8 cellular contexts compared by ENCODE assay signal in genomic region chr9:35111006-35111933, GRCh38. TPM values are rescaled to one million over a fixed set of nuclear protein-coding genes. Genes with fewer than 3 reads are reported as not detected.
DNase-seq lines count a peak whose midpoint lies in the region; ATAC-seq and TF ChIP-seq lines count a peak whose summit lies in the region.

No MANE protein-coding gene starts in this region.

- 2 to 3% (median 2%) methylated on average over 29 to 57 of the region's 57 CpGs for WGBS in spleen, 5 donors

- POLR2A ChIA-PET in AG04449 (lab: Yijun Ruan, JAX), result interaction anchor here (0.8 to 2.5 kb wide), 5 partner anchors 8 to 40 kb away, joined by 3 to 13 read pairs (median 4); partner anchors contain the start of genes FANCG, STOML2 and VCP

- TF ChIP-seq CTCF in AG04449 (IDR thresholded peaks at IDR 0.05; ENCODE audit: insufficient read depth, low read length, missing control alignments) (no peak), spleen (IDR thresholded peaks at IDR 0.05 in 8 of 11, conservative IDR thresholded peaks at IDR 0.05 in 3 of 11) (peak in 1 of 11 experiments; percentile 42)

- H3K9me3 ChIP-seq in spleen, result no peaks in the 10 kb centered on the region

- H3K36me3 ChIP-seq in spleen, result peaks cover 0 to 37% (median 24%) of the 10 kb centered on the region in 6 donors

- DNase-seq in AG04449 (ENCODE audit: low read depth, low spot score) (peak; percentile 90), NCI-H226 (peak; percentile 85), iris pigment epithelial cell (ENCODE audit: low read depth) (peak; percentile 99), spleen (peak; percentile 99)
- peak; percentile 90 to 93 (median 92) for DNase-seq in activated CD4-positive, CD25-positive, alpha-beta regulatory T cell (lab: John Stamatoyannopoulos, UW)
- peak; percentile 93 for DNase-seq in central memory CD4-positive, alpha-beta T cell

- intact Hi-C loops in spleen (cut with DNase I; ENCODE audit: low total_unique reads), result no loop called here

- peak overlapping the region; percentile 88 for H3K4me3 ChIP-seq in AG04449 (ENCODE audit: low read depth, low read length)
- peak overlapping the region; percentile 55 to 81 (median 67) for H3K4me3 ChIP-seq in spleen

- TF ChIP-seq POLR2A in spleen (IDR thresholded peaks at IDR 0.05), result peak in 1 of 3 donors; percentile 33

- H3K27me3 ChIP-seq in spleen (replicated peaks in 1 of 7), result no peaks in the 10 kb centered on the region

- peak overlapping the region; percentile 76 to 96 (median 88) for H3K27ac ChIP-seq in spleen

- CTCF ChIA-PET in AG04449 (lab: Yijun Ruan, JAX), result interaction anchor here (0.8 to 15.9 kb wide), 8 partner anchors 8 to 367 kb away, joined by 3 to 162 read pairs (median 4); partner anchors contain the start of genes DNAJB5, PIGO and STOML2

- ATAC-seq in GM18909 (IDR thresholded peaks at IDR 0.05; ENCODE audit: poor library complexity, unreplicated experiment), result peak; percentile 78
- peak; percentile 60 for ATAC-seq in HG03196 (IDR thresholded peaks at IDR 0.05; ENCODE audit: unreplicated experiment)

- H3K4me1 ChIP-seq in spleen, result peaks cover 31 to 77% (median 63%) of the 10 kb centered on the region in 6 donors

RNA-seq across cellular contexts. Expression of gene ATOSB, which starts 4.4 kb away (rescaled TPM):
- 10 to 100 TPM; 30.9 to 45.0 (median 35.2) TPM for total RNA-seq in spleen
- polyA plus RNA-seq in spleen, result 10 to 100 TPM in 2 of 3 donors, 1 to 10 TPM in 1; 8.7 to 24.0 (median 23.3) TPM

RNA-seq across cellular contexts. Expression of gene STOML2, which starts 8.3 kb away (rescaled TPM):
- total RNA-seq in spleen, result 10 to 100 TPM; 54.2 to 75.5 (median 58.7) TPM
- polyA plus RNA-seq in spleen, result 10 to 100 TPM; 56.9 to 80.7 (median 72.0) TPM

RNA-seq across cellular contexts. Expression of gene PIGO, which starts 14.9 kb away (rescaled TPM):
- total RNA-seq in spleen, result 10 to 100 TPM; 17.5 to 25.0 (median 21.0) TPM
- 10 to 100 TPM; 10.4 to 20.0 (median 19.7) TPM for polyA plus RNA-seq in spleen

RNA-seq across cellular contexts. Expression of gene FANCG, which starts 31.5 kb away (rescaled TPM):
- total RNA-seq in spleen, result 10 to 100 TPM; 15.8 to 31.6 (median 22.6) TPM
- 10 to 100 TPM; 20.5 to 37.5 (median 26.3) TPM for polyA plus RNA-seq in spleen

RNA-seq across cellular contexts. Expression of gene VCP, which starts 38.8 kb away (rescaled TPM):
- 100 to 1,000 TPM; 163 to 269 (median 194) TPM for total RNA-seq in spleen
- 10 to 100 TPM; 48.5 to 84.5 (median 67.2) TPM for polyA plus RNA-seq in spleen

Comparison
In these comparisons a context has a peak if more than half of its experiments do, and no peak if none do; other contexts are left out.
1. Peak in every context shown above with its lines: DNase-seq, ATAC-seq, H3K4me3 ChIP-seq and H3K27ac ChIP-seq.